Comparison of ENCODE assay signal across 8 cellular contexts in the genomic region with DNA sequence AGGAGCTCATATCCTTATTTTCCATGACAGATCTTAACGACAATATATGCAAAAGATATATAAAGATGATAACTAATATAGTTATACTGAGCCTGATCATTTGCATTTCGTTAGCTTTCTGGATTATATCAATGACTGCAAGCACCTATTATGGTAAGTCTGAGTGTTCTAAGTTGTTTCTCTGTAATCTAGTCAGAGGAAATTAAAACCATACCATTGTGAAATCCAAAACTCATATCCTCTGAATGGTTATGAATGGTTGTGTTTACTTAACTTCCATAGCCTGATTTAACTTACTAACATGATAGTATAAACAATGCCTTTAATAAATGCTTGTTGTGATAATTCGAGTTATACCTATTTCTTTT. TPM values are rescaled to one million over a fixed set of nuclear protein-coding genes. Genes with fewer than 3 reads are reported as not detected.
DNase-seq lines count a peak whose midpoint lies in the region; ATAC-seq, FAIRE-seq and TF ChIP-seq lines count a peak whose summit lies in the region.

No MANE protein-coding gene starts in this region.

- H2AFZ ChIP-seq in GM12878 (ENCODE audit: control insufficient read depth, low read depth, low read length) (peak overlapping the region; percentile 75), mesenchymal stem cell (ENCODE audit: low read depth, low read length) (no peak overlapping the region)

- H3K18ac ChIP-seq in mesenchymal stem cell (ENCODE audit: low read depth in 1 of 2, low read length in 2 of 2), result no peak overlapping the region

- H2BK120ac ChIP-seq in mesenchymal stem cell (ENCODE audit: low read depth, low read length), result no peak overlapping the region

- peaks cover 44% of the 10 kb centered on the region for H3K79me2 ChIP-seq in GM12878 (ENCODE audit: control insufficient read depth, insufficient read depth, low read length)

- H3K79me1 ChIP-seq in mesenchymal stem cell (replicated peaks; ENCODE audit: low read length, poor library complexity, severe bottlenecking), result peaks cover 6% of the 10 kb centered on the region

- H3K4me3 Mint-ChIP-seq in HFFc6, result peak overlapping the region; percentile 89

- DNase-seq in AG09309 (ENCODE audit: low read depth) (no peak), HFFc6 (no peak), GM12878 (ENCODE audit: low read depth, low spot score) (no peak), mesenchymal stem cell (no peak), HUDEP-2 (lab: John Stamatoyannopoulos, UW; ENCODE audit: unreplicated experiment in 76 of 76) (no peak), SHP77 (lab: John Stamatoyannopoulos, UW) (no peak), iPS-NIHi7 (ENCODE audit: extremely low spot score) (no peak), NAMALWA (ENCODE audit: low spot score) (no peak)

- no peaks in the 10 kb centered on the region for H3K36me3 Mint-ChIP-seq in HFFc6 (ENCODE audit: low read depth)

- no peak overlapping the region for H2AK5ac ChIP-seq in mesenchymal stem cell (ENCODE audit: low read length, severe bottlenecking)

- H2BK12ac ChIP-seq in mesenchymal stem cell (ENCODE audit: low read length in 2 of 2), result no peak overlapping the region

- no peaks in the 10 kb centered on the region for H3K9me3 ChIP-seq in GM12878 (replicated peaks; ENCODE audit: control insufficient read depth, insufficient read depth, low read length)
- no peaks in the 10 kb centered on the region for H3K9me3 ChIP-seq in mesenchymal stem cell (ENCODE audit: control insufficient read depth, low read length)

- 0% methylated on average over 3 of the region's 3 CpGs for WGBS in GM12878 (ENCODE audit: insufficient coverage, insufficient replicate concordance, low lambda C conversion rate, missing lambda C conversion rate)
- 0% methylated on average over 1 of the region's 3 CpGs for WGBS in mesenchymal stem cell

- SMC1A ChIA-PET in GM12878 (lab: Charles Lee; ENCODE audit: uncharacterized antibody, unreplicated experiment), result interaction anchor here (0.7 to 4.6 kb wide), 20 partner anchors 9 to 272 kb away, joined by 3 to 117 read pairs (median 6); a partner anchor contains a TSS

- H3K23ac ChIP-seq in mesenchymal stem cell (ENCODE audit: low read length in 2 of 2), result no peak overlapping the region

- no peak overlapping the region for H2BK5ac ChIP-seq in mesenchymal stem cell (ENCODE audit: low read depth, low read length, poor library complexity, severe bottlenecking)

- no peak for ATAC-seq in GM12878

- H3K4me3 ChIP-seq in AG09309 (ENCODE audit: control insufficient read depth, low read depth, low read length) (peak overlapping the region; percentile 70), GM12878 (peak overlapping the region; percentile 70), mesenchymal stem cell (ENCODE audit: insufficient read depth in 1 of 2, low read depth in 1 of 2, low read length in 2 of 2) (peak overlapping the region; percentile 85 to 94)

- H3K4me1 Mint-ChIP-seq in HFFc6 (ENCODE audit: low read depth), result peaks cover 24% of the 10 kb centered on the region

- TF ChIP-seq EP300 in GM12878 (IDR thresholded peaks at IDR 0.05; ENCODE audit: borderline replicate concordance in 1 of 2, control insufficient read depth in 1 of 2, low read depth in 2 of 2, low read length in 2 of 2), result no peak

- in situ Hi-C loops in GM12878 (cut with MboI), result no loop called here

- H3K4me1 ChIP-seq in GM12878 (ENCODE audit: control insufficient read depth, insufficient read depth, low read length) (peaks cover 16% of the 10 kb centered on the region), mesenchymal stem cell (ENCODE audit: control insufficient read depth, insufficient read depth, low read depth, low read length) (peaks cover 8% of the 10 kb centered on the region)

- no peak overlapping the region for H4K8ac ChIP-seq in mesenchymal stem cell (ENCODE audit: low read length)

- TF ChIP-seq POLR2A in GM12878 (IDR thresholded peaks at IDR 0.05; ENCODE audit: low read depth, low read length), result no peak

- FAIRE-seq in GM12878 (lab: Jason Lieb, UNC), result no peak

- BruUV-seq in GM12878 (replicated peaks; lab: Mats Ljungman, UMichigan), result TSS peak; percentile 86

- H3K4me2 ChIP-seq in GM12878 (ENCODE audit: control insufficient read depth, insufficient read depth), result peak overlapping the region; percentile 78; the same call in 1 of the 2 replicates
- H3K4me2 ChIP-seq in mesenchymal stem cell (ENCODE audit: low read length, poor library complexity, severe bottlenecking), result peak overlapping the region; percentile 63

- H3K27ac Mint-ChIP-seq in HFFc6, result peak overlapping the region; percentile 83

- POLR2A ChIA-PET in GM12878 (lab: Charles Lee), result interaction anchor here (0.7 to 6.0 kb wide), 6 partner anchors 24 to 156 kb away, joined by 3 to 93 read pairs (median 12); a partner anchor contains a TSS

- CTCF ChIA-PET in GM12878 (lab: Yijun Ruan, JAX), result interaction anchor here (0.7 to 6.7 kb wide), 23 partner anchors 9 to 272 kb away, joined by 3 to 131 read pairs (median 4); a partner anchor contains a TSS

- H2BK15ac ChIP-seq in mesenchymal stem cell (ENCODE audit: low read depth, poor library complexity, severe bottlenecking), result no peak overlapping the region

- no peak overlapping the region for H4K91ac ChIP-seq in mesenchymal stem cell (ENCODE audit: low read length)

- intact Hi-C loops in GM12878 (cut with micrococcal nuclease; ENCODE audit: unreplicated experiment), result loop anchor here (1.0 to 2.0 kb wide), 3 partner anchors 22 to 68 kb away; a partner anchor contains a TSS

- no peak overlapping the region for H3K14ac ChIP-seq in mesenchymal stem cell (ENCODE audit: low read length in 2 of 2)

- H3K27ac ChIP-seq in GM12878 (ENCODE audit: control insufficient read depth, insufficient read depth) (peak overlapping the region; percentile 77), mesenchymal stem cell (ENCODE audit: low read length, poor library complexity, severe bottlenecking) (peak overlapping the region; percentile 67)

- no peaks in the 10 kb centered on the region for H3K27me3 ChIP-seq in GM12878 (replicated peaks in 1 of 2; ENCODE audit: control insufficient read depth in 2 of 2, insufficient read depth in 2 of 2, low read length in 1 of 2)
- H3K27me3 ChIP-seq in mesenchymal stem cell (ENCODE audit: control insufficient read depth in 1 of 2, insufficient read depth in 1 of 2, low read length in 2 of 2), result no peaks in the 10 kb centered on the region

- no peak for TF ChIP-seq RAD21 in GM12878 (IDR thresholded peaks at IDR 0.05; ENCODE audit: insufficient read depth, low read depth, low read length)

- H3K36me3 ChIP-seq in GM12878 (ENCODE audit: control insufficient read depth in 2 of 2, insufficient read depth in 2 of 2, low read length in 1 of 2) (no peaks in the 10 kb centered on the region; a peak in 1 of 4 replicates), mesenchymal stem cell (ENCODE audit: control insufficient read depth in 1 of 2, insufficient read depth in 2 of 2, low read depth in 1 of 2, low read length in 2 of 2) (peaks cover 0 to 2% of the 10 kb centered on the region in 2 experiments)

- no peaks in the 10 kb centered on the region for H4K20me1 ChIP-seq in GM12878 (ENCODE audit: control insufficient read depth, insufficient read depth)

- H3K9me3 Mint-ChIP-seq in HFFc6, result no peaks in the 10 kb centered on the region

- no peaks in the 10 kb centered on the region for H3K27me3 Mint-ChIP-seq in HFFc6 (ENCODE audit: insufficient read depth)

- H3K9ac ChIP-seq in GM12878 (ENCODE audit: control insufficient read depth, insufficient read depth, low read length), result peak overlapping the region; percentile 60
- peak overlapping the region; percentile 91 for H3K9ac ChIP-seq in mesenchymal stem cell (ENCODE audit: low read length)

- RAD21 ChIA-PET in GM12878 (lab: Charles Lee; ENCODE audit: unreplicated experiment), result interaction anchor here (1.0 to 5.3 kb wide), 17 partner anchors 8 to 160 kb away, joined by 3 to 139 read pairs (median 5); a partner anchor contains a TSS

- H3K4ac ChIP-seq in mesenchymal stem cell (ENCODE audit: low read depth in 1 of 2, low read length in 2 of 2), result no peak overlapping the region

- TF ChIP-seq CTCF in AG09309 (IDR thresholded peaks at IDR 0.05; ENCODE audit: control insufficient read depth, insufficient read depth, low read depth, low read length, missing control alignments) (no peak), HFFc6 (IDR thresholded peaks at IDR 0.05) (no peak), GM12878 (IDR thresholded peaks at IDR 0.05 in 2 of 3, conservative IDR thresholded peaks at IDR 0.05 in 1 of 3; ENCODE audit: control insufficient read depth in 2 of 3, extremely low read depth in 1 of 3, insufficient read depth in 1 of 3, low read depth in 3 of 3, low read length in 3 of 3) (no peak)

RNA-seq across cellular contexts. Expression of a gene that starts 0.8 kb away (rescaled TPM):
- total RNA-seq in HFFc6 (2021; fragmentation: NEBNext Ultra II Directional; extraction: Animal tissue kit (Norgen Biotek cat#: 25700)), result 10 to 100 TPM; 24.0 to 41.6 (median 33.9) TPM
- total RNA-seq in GM12878 (2013; cell fraction: nucleolus; rRNA removed), result 33.5 and 40.3 TPM in 2 replicates
- total RNA-seq in GM12878 (2014; rRNA removed) (36.7 and 51.0 TPM in 2 replicates), GM12878 (2014; rRNA removed; fragmentation: Illumina TruSeq; extraction: Trizol) (38.4 and 41.4 TPM in 2 replicates), GM12878 (2021) (44.8 and 49.1 TPM in 2 replicates)
- polyA plus RNA-seq in GM12878 (2011; ENCODE audit: low read depth), result 17.6 TPM
- polyA plus RNA-seq in GM12878 (2011; rRNA removed) (40.3 and 51.2 TPM in 2 replicates), GM12878 (2014; fragmentation: Illumina TruSeq; extraction: Trizol) (26.4 and 26.7 TPM in 2 replicates), GM12878 (2014; fragmentation: Nextera tagmentation; extraction: Ambion mirVana) (10 to 100 TPM; 32.2 to 54.9 TPM), GM12878 (2014; rRNA removed) (37.6 and 41.3 TPM in 2 replicates), GM12878 (2016; fragmentation: Nextera tagmentation; extraction: Ambion mirVana) (10 to 100 TPM; 45.7 to 51.6 TPM)
- 20.4 and 22.1 TPM in 2 replicates for polyA plus RNA-seq in GM12878 (2011; cell fraction: cytosol; rRNA removed)
- polyA plus RNA-seq in GM12878 (2011; cell fraction: nucleus; rRNA removed), result 12.5 and 16.4 TPM in 2 replicates
- 16.5 and 21.0 TPM in 2 replicates for polyA plus RNA-seq in GM12878 (2012)
- 57.9 and 62.6 TPM in 2 replicates for polyA minus RNA-seq in GM12878 (2011; rRNA and poly(A)+ RNA removed)
- polyA minus RNA-seq in GM12878 (2011; cell fraction: cytosol; rRNA and poly(A)+ RNA removed), result 22.2 TPM in 2 replicates
- polyA minus RNA-seq in GM12878 (2011; cell fraction: nucleus; rRNA and poly(A)+ RNA removed), result 8.2 and 15.1 TPM in 2 replicates
- polyA plus RNA-seq in mesenchymal stem cell (2013, experiment 1 of 2), result 10.7 TPM
- polyA plus RNA-seq in mesenchymal stem cell (2013, experiment 2 of 2), result 11.2 TPM

RNA-seq across cellular contexts. Expression of a gene that starts 22.5 kb away (rescaled TPM):
- 1 to 10 TPM; 3.8 to 5.1 (median 4.4) TPM for total RNA-seq in HFFc6 (2021; fragmentation: NEBNext Ultra II Directional; extraction: Animal tissue kit (Norgen Biotek cat#: 25700))
- 19.8 and 21.9 TPM in 2 replicates for total RNA-seq in GM12878 (2013; cell fraction: nucleolus; rRNA removed)
- total RNA-seq in GM12878 (2014; rRNA removed) (5.1 and 6.6 TPM in 2 replicates), GM12878 (2014; rRNA removed; fragmentation: Illumina TruSeq; extraction: Trizol) (6.9 and 7.9 TPM in 2 replicates), GM12878 (2021) (4.6 and 5.1 TPM in 2 replicates)
- 1.1 TPM for polyA plus RNA-seq in GM12878 (2011; ENCODE audit: low read depth)
- polyA plus RNA-seq in GM12878 (2011; rRNA removed) (4.8 and 9.8 TPM in 2 replicates), GM12878 (2014; fragmentation: Illumina TruSeq; extraction: Trizol) (6.7 and 10.6 TPM in 2 replicates), GM12878 (2014; fragmentation: Nextera tagmentation; extraction: Ambion mirVana) (10 to 100 TPM; 13.4 to 18.0 TPM), GM12878 (2014; rRNA removed) (3.9 and 4.1 TPM in 2 replicates), GM12878 (2016; fragmentation: Nextera tagmentation; extraction: Ambion mirVana) (10 to 100 TPM; 11.5 to 11.8 TPM)
- polyA plus RNA-seq in GM12878 (2011; cell fraction: cytosol; rRNA removed), result 1.2 and 1.4 TPM in 2 replicates
- polyA plus RNA-seq in GM12878 (2011; cell fraction: nucleus; rRNA removed), result 2.3 and 3.2 TPM in 2 replicates
- polyA plus RNA-seq in GM12878 (2012), result 3.7 and 4.7 TPM in 2 replicates
- 2.7 and 3.9 TPM in 2 replicates for polyA minus RNA-seq in GM12878 (2011; rRNA and poly(A)+ RNA removed)
- 1.5 and 2.2 TPM in 2 replicates for polyA minus RNA-seq in GM12878 (2011; cell fraction: cytosol; rRNA and poly(A)+ RNA removed)
- polyA minus RNA-seq in GM12878 (2011; cell fraction: nucleus; rRNA and poly(A)+ RNA removed), result 6.2 and 6.5 TPM in 2 replicates
- 3.4 TPM for polyA plus RNA-seq in mesenchymal stem cell (2013, experiment 1 of 2)
- 2.9 TPM for polyA plus RNA-seq in mesenchymal stem cell (2013, experiment 2 of 2)

RNA-seq across cellular contexts. Expression of a gene that starts 23.0 kb away (rescaled TPM):
- 10 to 100 TPM; 23.4 to 32.5 (median 30.5) TPM for total RNA-seq in HFFc6 (2021; fragmentation: NEBNext Ultra II Directional; extraction: Animal tissue kit (Norgen Biotek cat#: 25700))
- total RNA-seq in GM12878 (2013; cell fraction: nucleolus; rRNA removed), result 316 TPM in 2 replicates
- 27.1 and 29.7 TPM in 2 replicates for total RNA-seq in GM12878 (2014; rRNA removed)
- 23.5 and 28.6 TPM in 2 replicates for total RNA-seq in GM12878 (2014; rRNA removed; fragmentation: Illumina TruSeq; extraction: Trizol)
- total RNA-seq in GM12878 (2021), result 35.1 and 40.1 TPM in 2 replicates
- 17.8 TPM for polyA plus RNA-seq in GM12878 (2011; ENCODE audit: low read depth)
- 88.7 and 146 TPM in 2 replicates for polyA plus RNA-seq in GM12878 (2011; rRNA removed)
- 24.7 and 27.1 TPM in 2 replicates for polyA plus RNA-seq in GM12878 (2011; cell fraction: cytosol; rRNA removed)
- polyA plus RNA-seq in GM12878 (2011; cell fraction: nucleus; rRNA removed), result 189 and 236 TPM in 2 replicates
- polyA plus RNA-seq in GM12878 (2012), result 25.4 and 33.2 TPM in 2 replicates
- polyA plus RNA-seq in GM12878 (2014; fragmentation: Illumina TruSeq; extraction: Trizol), result 67.8 and 76.1 TPM in 2 replicates
- 10 to 100 TPM; 11.2 to 14.6 TPM for polyA plus RNA-seq in GM12878 (2014; fragmentation: Nextera tagmentation; extraction: Ambion mirVana)
- polyA plus RNA-seq in GM12878 (2014; rRNA removed), result 38.3 and 40.9 TPM in 2 replicates
- polyA plus RNA-seq in GM12878 (2016; fragmentation: Nextera tagmentation; extraction: Ambion mirVana), result 10 to 100 TPM; 23.5 to 24.8 TPM
- 39.5 and 41.9 TPM in 2 replicates for polyA minus RNA-seq in GM12878 (2011; rRNA and poly(A)+ RNA removed)
- 13.4 and 16.2 TPM in 2 replicates for polyA minus RNA-seq in GM12878 (2011; cell fraction: cytosol; rRNA and poly(A)+ RNA removed)
- 69.5 and 115 TPM in 2 replicates for polyA minus RNA-seq in GM12878 (2011; cell fraction: nucleus; rRNA and poly(A)+ RNA removed)
- polyA plus RNA-seq in mesenchymal stem cell (2013, experiment 1 of 2), result 22.4 TPM
- 20.2 TPM for polyA plus RNA-seq in mesenchymal stem cell (2013, experiment 2 of 2)
